ENCODE assay signal across 19 cellular contexts in genomic region chr6:885051-885590, GRCh38.
"Had no signal": no experiment of that assay in that cellular context is flagged by ENCODE, and none has a peak within 500 bp of the region (broad histone marks: within the 10 kb centered on the region; RNA-seq: fewer than 3 reads in every experiment).

No MANE protein-coding gene starts in this region.

- H3K27ac Mint-ChIP-seq: activated B cell treated with CpG ODN at 0.5 μM for 24 hours; activated CD4-positive, alpha-beta T cell treated with anti-CD3 and anti-CD28 coated beads, Interleukin-2, amount 10 ng/mL, durations not matched to agents 24 days and 14 days; activated naive CD8-positive, alpha-beta T cell treated with anti-CD3 and anti-CD28 coated beads, Interleukin-2, amount 50 U/mL, for 24 hours had no signal

- H3K4me1 Mint-ChIP-seq: activated B cell treated with CpG ODN at 0.5 μM for 24 hours; activated naive CD8-positive, alpha-beta T cell treated with anti-CD3 and anti-CD28 coated beads, Interleukin-2, amount 50 U/mL, for 24 hours had no signal

- H3K9me3 ChIP-seq: neutrophil, thyroid gland, uterus had no signal

- H3K9me3 Mint-ChIP-seq: activated B cell treated with CpG ODN at 0.5 μM for 24 hours; activated CD4-positive, alpha-beta T cell treated with anti-CD3 and anti-CD28 coated beads, Interleukin-2, amount 10 ng/mL, durations not matched to agents 24 days and 14 days; activated naive CD8-positive, alpha-beta T cell treated with anti-CD3 and anti-CD28 coated beads, Interleukin-2, amount 50 U/mL, for 24 hours; naive thymus-derived CD8-positive, alpha-beta T cell had no signal

- H3K27ac ChIP-seq: cardiac muscle cell, neutrophil, thyroid gland, uterus had no signal

- DNase-seq: activated B cell treated with CpG ODN at 0.5 μM for 24 hours; activated CD4-positive, alpha-beta T cell treated with anti-CD3 and anti-CD28 coated beads, Interleukin-2, amount 10 ng/mL, durations not matched to agents 24 days and 14 days; activated naive CD4-positive, alpha-beta T cell; activated naive CD8-positive, alpha-beta T cell treated with anti-CD3 and anti-CD28 coated beads, Interleukin-2, amount 50 U/mL, for 24 hours; activated T-cell treated with anti-CD3 and anti-CD28 coated beads for 4 hours; aorta; foreskin melanocyte; head of caudate nucleus; left cardiac atrium; midbrain; naive thymus-derived CD8-positive, alpha-beta T cell; stimulated activated CD4-positive, alpha-beta T cell treated with anti-CD3 and anti-CD28 coated beads, Interleukin-12 subunit alpha, Interleukin-12 subunit beta, amount 100 ng/mL, for 4 hours; stimulated activated CD4-positive, alpha-beta T cell treated with anti-CD3 and anti-CD28 coated beads, Interleukin-2, amount 100 ng/mL, for 24 hours; thyroid gland; uterus had no signal

- H3K36me3 ChIP-seq: cardiac muscle cell, neutrophil, thyroid gland, uterus had no signal

- H3K27me3 ChIP-seq: cardiac muscle cell, thyroid gland, uterus had no signal

- H3K4me3 ChIP-seq: cardiac muscle cell, lung, thyroid gland, uterus had no signal

- H3K4me3 Mint-ChIP-seq: activated B cell treated with CpG ODN at 0.5 μM for 24 hours; activated CD4-positive, alpha-beta T cell treated with anti-CD3 and anti-CD28 coated beads, Interleukin-2, amount 10 ng/mL, durations not matched to agents 24 days and 14 days; activated naive CD8-positive, alpha-beta T cell treated with anti-CD3 and anti-CD28 coated beads, Interleukin-2, amount 50 U/mL, for 24 hours; naive thymus-derived CD8-positive, alpha-beta T cell had no signal

- H3K4me1 ChIP-seq: thyroid gland, uterus had no signal

- FAIRE-seq: endometrium had no signal

- ATAC-seq: activated naive CD8-positive, alpha-beta T cell treated with anti-CD3 and anti-CD28 coated beads, Interleukin-2, amount 50 U/mL, for 24 hours; left cardiac atrium; naive thymus-derived CD8-positive, alpha-beta T cell had no signal

- H3K36me3 Mint-ChIP-seq: naive thymus-derived CD8-positive, alpha-beta T cell had no signal
